In genomic region chr5:137201876-137202275, GRCh38 we compare ENCODE assay signal across 15 cellular contexts.
A peak's percentile ranks its signal among the peaks of the same experiment; 100 is the strongest.
DNase-seq lines count a peak whose midpoint lies in the region; ATAC-seq, FAIRE-seq and TF ChIP-seq lines count a peak whose summit lies in the region.
"Had no signal": no experiment of that assay in that cellular context is flagged by ENCODE, and none has a peak within 500 bp of the region (broad histone marks: within the 10 kb centered on the region; RNA-seq: fewer than 3 reads in every experiment).

No MANE protein-coding gene starts in this region.

- CTCF ChIA-PET in HepG2 (lab: Yijun Ruan, JAX; ENCODE audit: low intra/inter-chr PET ratio, low total read pairs) = no interaction called here
- CTCF ChIA-PET in activated CD4-positive, alpha-beta T cell treated with anti-CD3 and anti-CD28 coated beads, Interleukin-2, amount 10 ng/mL, durations not matched to agents 7 days and 5 days (lab: Charles Lee) = no interaction called here

- peak; percentile 52 for ATAC-seq in HepG2
- no peak for ATAC-seq in right lobe of liver
- ATAC-seq in heart right ventricle = peak in 5 of 8 donors; percentile 21 to 92 (median 51)
- ATAC-seq in activated naive CD4-positive, alpha-beta T cell treated with anti-CD3 and anti-CD28 coated beads, Interleukin-2, amount 50 U/mL, for 72 hours = no peak
- ATAC-seq: esophagus mucosa had no signal

- H3K79me2 ChIP-seq in HepG2 (ENCODE audit: insufficient read depth, low read length) = no peaks in the 10 kb centered on the region

- H4K20me1 ChIP-seq in HepG2 (ENCODE audit: insufficient read depth, low read length) = no peaks in the 10 kb centered on the region

- no peak overlapping the region for H3K4me2 ChIP-seq in HepG2 (ENCODE audit: low read depth, low read length)

- TF ChIP-seq EP300 in HepG2 (IDR thresholded peaks at IDR 0.05; ENCODE audit: low read depth in 2 of 2, low read length in 2 of 2) (no peak), HepG2 (CRISPR knock-in tag; IDR thresholded peaks at IDR 0.05; ENCODE audit: borderline replicate concordance) (no peak)

- H3K36me3 ChIP-seq in HepG2 (replicated peaks in 1 of 2; ENCODE audit: control insufficient read depth in 1 of 2, insufficient read depth in 2 of 2, low read length in 2 of 2) = no peaks in the 10 kb centered on the region
- H3K36me3 ChIP-seq in right lobe of liver = no peaks in the 10 kb centered on the region
- H3K36me3 ChIP-seq in ascending aorta = no peaks in the 10 kb centered on the region
- no peaks in the 10 kb centered on the region for H3K36me3 ChIP-seq in heart right ventricle
- H3K36me3 ChIP-seq: stomach had no signal

- FAIRE-seq in HepG2 (lab: Jason Lieb, UNC) = no peak
- FAIRE-seq in D721Med (lab: Jason Lieb, UNC) = no peak

- H3K4me1 Mint-ChIP-seq in type B pancreatic cell (ENCODE audit: unreplicated experiment) = peaks cover 19% of the 10 kb centered on the region
- no peaks in the 10 kb centered on the region for H3K4me1 Mint-ChIP-seq in activated CD4-positive, alpha-beta T cell treated with anti-CD3 and anti-CD28 coated beads, Interleukin-2, amount 10 ng/mL, durations not matched to agents 7 days and 5 days

- H3K9ac ChIP-seq in HepG2 (ENCODE audit: insufficient read depth, low read depth, low read length) = no peak overlapping the region

- DNase-seq in HepG2 (ENCODE audit: low spot score) = no peak
- DNase-seq in right lobe of liver = no peak
- peak in 1 of 2 donors; percentile 85 for DNase-seq in ascending aorta (ENCODE audit: low spot score in 2 of 2)
- no peak for DNase-seq in heart right ventricle
- DNase-seq in type B pancreatic cell (ENCODE audit: extremely low spot score, unreplicated experiment) = no peak
- DNase-seq in activated CD4-positive, alpha-beta T cell treated with anti-CD3 and anti-CD28 coated beads, Interleukin-2, amount 10 ng/mL, durations not matched to agents 7 days and 5 days = no peak
- DNase-seq in activated naive CD4-positive, alpha-beta T cell treated with anti-CD3 and anti-CD28 coated beads, Interleukin-2, amount 50 U/mL, for 72 hours (ENCODE audit: low spot score in 2 of 2) = no peak
- DNase-seq in D721Med (ENCODE audit: insufficient read length, low spot score) = no peak
- DNase-seq: activated T-cell treated with anti-CD3 and anti-CD28 coated beads, Interleukin-2, amount 50 U/mL, for 1 hour; AML-193; GF-D8; NCI-H2029; stimulated activated CD4-positive, alpha-beta T cell treated with anti-CD3 and anti-CD28 coated beads, Interleukin-4, amount 100 ng/mL, for 1 hour; stomach had no signal

- TF ChIP-seq CTCF in HepG2 (CRISPR knock-in tag; IDR thresholded peaks at IDR 0.05) (no peak), right lobe of liver (IDR thresholded peaks at IDR 0.05) (no peak), ascending aorta (IDR thresholded peaks at IDR 0.05) (peak; percentile 30 to 44 (median 35)), heart right ventricle (IDR thresholded peaks at IDR 0.05) (peak in 5 of 9 donors; percentile 8 to 23 (median 12)), type B pancreatic cell (conservative IDR thresholded peaks at IDR 0.05) (no peak), D721Med (IDR thresholded peaks at IDR 0.05; ENCODE audit: insufficient read depth, missing control alignments) (no peak)

- H3K4me3 Mint-ChIP-seq in type B pancreatic cell = no peak overlapping the region
- H3K4me3 Mint-ChIP-seq in activated CD4-positive, alpha-beta T cell treated with anti-CD3 and anti-CD28 coated beads, Interleukin-2, amount 10 ng/mL, durations not matched to agents 7 days and 5 days = no peak overlapping the region

- H3K9me3 Mint-ChIP-seq in type B pancreatic cell = peaks cover 6% of the 10 kb centered on the region
- H3K9me3 Mint-ChIP-seq in activated CD4-positive, alpha-beta T cell treated with anti-CD3 and anti-CD28 coated beads, Interleukin-2, amount 10 ng/mL, durations not matched to agents 7 days and 5 days = no peaks in the 10 kb centered on the region
- peaks cover 5 to 13% of the 10 kb centered on the region in 2 donors for H3K9me3 Mint-ChIP-seq in activated naive CD4-positive, alpha-beta T cell treated with anti-CD3 and anti-CD28 coated beads, Interleukin-2, amount 50 U/mL, for 72 hours

- 16% methylated on average over 3 of the region's 3 CpGs for WGBS in HepG2 (ENCODE audit: low lambda C conversion rate)
- 14% methylated on average over 2 of the region's 3 CpGs for WGBS in right lobe of liver (ENCODE audit: insufficient coverage, low coverage, low lambda C conversion rate, missing lambda C conversion rate)
- 71 to 88% methylated on average over 3 of the region's 3 CpGs for WGBS in heart right ventricle, 2 donors

- no peaks in the 10 kb centered on the region for H3K36me3 Mint-ChIP-seq in type B pancreatic cell
- no peaks in the 10 kb centered on the region for H3K36me3 Mint-ChIP-seq in activated CD4-positive, alpha-beta T cell treated with anti-CD3 and anti-CD28 coated beads, Interleukin-2, amount 10 ng/mL, durations not matched to agents 7 days and 5 days (ENCODE audit: low read depth)
- H3K36me3 Mint-ChIP-seq in activated naive CD4-positive, alpha-beta T cell treated with anti-CD3 and anti-CD28 coated beads, Interleukin-2, amount 50 U/mL, for 72 hours = no peaks in the 10 kb centered on the region

- no peak overlapping the region for H3K27ac Mint-ChIP-seq in type B pancreatic cell
- H3K27ac Mint-ChIP-seq in activated CD4-positive, alpha-beta T cell treated with anti-CD3 and anti-CD28 coated beads, Interleukin-2, amount 10 ng/mL, durations not matched to agents 7 days and 5 days = no peak overlapping the region
- H3K27ac Mint-ChIP-seq in activated naive CD4-positive, alpha-beta T cell treated with anti-CD3 and anti-CD28 coated beads, Interleukin-2, amount 50 U/mL, for 72 hours = no peak overlapping the region

- H3K9me3 ChIP-seq in HepG2 (ENCODE audit: low read length) = no peaks in the 10 kb centered on the region
- H3K9me3 ChIP-seq in right lobe of liver = no peaks in the 10 kb centered on the region
- no peaks in the 10 kb centered on the region for H3K9me3 ChIP-seq in ascending aorta
- no peaks in the 10 kb centered on the region for H3K9me3 ChIP-seq in heart right ventricle
- H3K9me3 ChIP-seq: stomach had no signal

- TF ChIP-seq POLR2A in HepG2 (IDR thresholded peaks at IDR 0.05; ENCODE audit: insufficient read depth in 1 of 2, low read depth in 2 of 2, low read length in 2 of 2) = no peak
- no peak for TF ChIP-seq POLR2A in right lobe of liver (IDR thresholded peaks at IDR 0.05)

- H3K27me3 ChIP-seq in HepG2 (ENCODE audit: control insufficient read depth in 1 of 2, insufficient read depth in 2 of 2, low read length in 2 of 2) (no peaks in the 10 kb centered on the region), right lobe of liver (no peaks in the 10 kb centered on the region), ascending aorta (no peaks in the 10 kb centered on the region), heart right ventricle (no peaks in the 10 kb centered on the region)
- H3K27me3 ChIP-seq: stomach had no signal

- no peak for TF ChIP-seq RAD21 in HepG2 (CRISPR knock-in tag; IDR thresholded peaks at IDR 0.05)

- no peak overlapping the region for H2AFZ ChIP-seq in HepG2 (ENCODE audit: low read length)

- in situ Hi-C loops in HepG2 (cut with HindIII; ENCODE audit: extremely low pct_ligation_motif_present, low pct_unique_long_range_greater_than_20kb) = no loop called here

- H3K27ac ChIP-seq in HepG2 (ENCODE audit: extremely low read length, insufficient read depth, low read length) (no peak overlapping the region), right lobe of liver (no peak overlapping the region), ascending aorta (no peak overlapping the region), heart right ventricle (no peak overlapping the region)
- H3K27ac ChIP-seq: stomach had no signal

- intact Hi-C loops in HepG2 (cut with micrococcal nuclease; ENCODE audit: unreplicated experiment) = no loop called here
- intact Hi-C loops in right lobe of liver (cut with DNase I) = no loop called here
- intact Hi-C loops in ascending aorta (cut with DNase I) = loop anchor here (2.0 to 10.0 kb wide), 5 partner anchors 59 to 533 kb away; partner anchors contain the start of genes KLHL3 and SPOCK1
- intact Hi-C loops in heart right ventricle (cut with DNase I) = no loop called here

- no TSS peak for BruUV-seq in HepG2 (replicated peaks; lab: Mats Ljungman, UMichigan)

- peaks cover 24% of the 10 kb centered on the region for H3K27me3 Mint-ChIP-seq in type B pancreatic cell
- H3K27me3 Mint-ChIP-seq in activated CD4-positive, alpha-beta T cell treated with anti-CD3 and anti-CD28 coated beads, Interleukin-2, amount 10 ng/mL, durations not matched to agents 7 days and 5 days = no peaks in the 10 kb centered on the region

- POLR2A ChIA-PET in HepG2 (lab: Yijun Ruan, JAX) = no interaction called here
- POLR2A ChIA-PET in activated CD4-positive, alpha-beta T cell treated with anti-CD3 and anti-CD28 coated beads, Interleukin-2, amount 10 ng/mL, durations not matched to agents 7 days and 5 days (lab: Charles Lee) = no interaction called here

- H3K4me3 ChIP-seq in HepG2 (replicated peaks in 1 of 3; ENCODE audit: insufficient read depth in 1 of 3, low read depth in 2 of 3, low read length in 3 of 3) (no peak overlapping the region), right lobe of liver (no peak overlapping the region), ascending aorta (no peak overlapping the region), heart right ventricle (no peak overlapping the region)
- H3K4me3 ChIP-seq: stomach had no signal

- H3K4me1 ChIP-seq in HepG2 (ENCODE audit: insufficient read depth, low read length) (no peaks in the 10 kb centered on the region), right lobe of liver (no peaks in the 10 kb centered on the region), ascending aorta (no peaks in the 10 kb centered on the region), heart right ventricle (peaks cover 0 to 30% (median 6%) of the 10 kb centered on the region in 9 donors)

TF ChIP-seq in HepG2, 621 proteins besides CTCF, POLR2A, EP300 and RAD21 (continues in another document):
- no peak for TF ChIP-seq ZNF512 (CRISPR knock-in tag; IDR thresholded peaks at IDR 0.05)
- no peak for TF ChIP-seq ZNF24 (IDR thresholded peaks at IDR 0.05)
- TF ChIP-seq ZFX (CRISPR knock-in tag; IDR thresholded peaks at IDR 0.05; ENCODE audit: low read depth) = no peak
- peak; percentile 63 for TF ChIP-seq TEAD3 (CRISPR knock-in tag; optimal IDR thresholded peaks at IDR 0.05; ENCODE audit: borderline replicate concordance)
- TF ChIP-seq ZSCAN30 (CRISPR knock-in tag; IDR thresholded peaks at IDR 0.05) = no peak
- no peak for TF ChIP-seq NR2F1 (CRISPR knock-in tag; IDR thresholded peaks at IDR 0.05)

Comparison
In these comparisons a context has a peak if more than half of its experiments do, and no peak if none do; other contexts are left out.
1. ATAC-seq: peak in HepG2 (single experiment) and heart right ventricle (5 of 8); none in right lobe of liver (0 of 4) and activated naive CD4-positive, alpha-beta T cell treated with anti-CD3 and anti-CD28 coated beads, Interleukin-2, amount 50 U/mL, for 72 hours (0 of 2).
2. CTCF ChIP-seq: peak in ascending aorta (3 of 3) and heart right ventricle (5 of 9); none in HepG2 (single experiment), right lobe of liver (0 of 4), type B pancreatic cell (single experiment) and D721Med (single experiment).